Comparison of ENCODE assay signal across 22 cellular contexts in the genomic region with DNA sequence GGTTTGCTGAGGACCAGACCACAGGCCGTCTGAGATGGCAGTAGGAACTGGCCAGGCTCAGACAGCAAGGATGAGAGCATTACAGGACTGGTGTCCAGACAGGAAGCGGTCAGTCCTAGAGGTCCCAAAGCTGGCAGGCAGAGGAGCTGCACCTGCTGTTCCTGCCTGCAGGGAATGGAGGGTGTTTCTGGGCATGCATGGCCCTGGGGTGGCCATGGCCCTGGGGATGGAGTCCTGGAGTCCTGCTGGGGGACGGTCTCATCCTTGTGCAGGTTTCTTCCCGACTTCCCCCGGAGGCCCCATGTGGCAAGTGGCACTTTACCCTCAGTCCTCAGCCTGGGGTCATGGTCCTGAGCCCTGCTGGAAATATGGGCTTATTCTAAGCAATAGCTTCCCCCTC.
DNase-seq lines count a peak whose midpoint lies in the region; ATAC-seq and TF ChIP-seq lines count a peak whose summit lies in the region.
"Had no signal": no experiment of that assay in that cellular context is flagged by ENCODE, and none has a peak within 500 bp of the region (broad histone marks: within the 10 kb centered on the region; RNA-seq: fewer than 3 reads in every experiment).

No MANE protein-coding gene starts in this region.

- CTCF ChIA-PET in CD8-positive, alpha-beta memory T cell (lab: Charles Lee) = no interaction called here

- H3K27ac ChIP-seq in lower lobe of right lung = no peak overlapping the region
- no peak overlapping the region for H3K27ac ChIP-seq in aorta (ENCODE audit: low read depth in 1 of 2, low read length in 2 of 2)
- no peak overlapping the region for H3K27ac ChIP-seq in CD8-positive, alpha-beta memory T cell (ENCODE audit: low read depth, low read length)
- no peak overlapping the region for H3K27ac ChIP-seq in Peyer's patch
- H3K27ac ChIP-seq: A549; BLaER1 treated with 17β-estradiol and CSF1 and Interleukin-3, amounts not matched to agents 10 nM and 100 nM had no signal

- no peaks in the 10 kb centered on the region for H3K27me3 ChIP-seq in lower lobe of right lung (ENCODE audit: low read depth)
- no peaks in the 10 kb centered on the region for H3K27me3 ChIP-seq in aorta (ENCODE audit: control insufficient read depth in 1 of 2, insufficient read depth in 2 of 2, low read length in 1 of 2)
- no peaks in the 10 kb centered on the region for H3K27me3 ChIP-seq in CD8-positive, alpha-beta memory T cell (ENCODE audit: insufficient read depth, low read length, poor library complexity, severe bottlenecking)
- no peaks in the 10 kb centered on the region for H3K27me3 ChIP-seq in Peyer's patch
- H3K27me3 ChIP-seq: BE2C; BLaER1 treated with 17β-estradiol and CSF1 and Interleukin-3, amounts not matched to agents 10 nM and 100 nM had no signal

- TF ChIP-seq POLR2A in Peyer's patch (IDR thresholded peaks at IDR 0.05) = no peak

- no peak overlapping the region for H3K4me3 Mint-ChIP-seq in activated CD4-positive, alpha-beta T cell treated with anti-CD3 and anti-CD28 coated beads, Interleukin-2, amount 10 ng/mL, durations not matched to agents 24 days and 14 days
- no peak overlapping the region for H3K4me3 Mint-ChIP-seq in stimulated activated effector memory CD8-positive, alpha-beta T cell treated with anti-CD3 and anti-CD28 coated beads, Interleukin-12 subunit alpha, Interleukin-12 subunit beta, amount 100 ng/mL, for 72 hours
- H3K4me3 Mint-ChIP-seq in CD8-positive, alpha-beta memory T cell = no peak overlapping the region
- H3K4me3 Mint-ChIP-seq: CD14-positive monocyte; CD4-positive, alpha-beta T cell; HFFc6 had no signal

- H3K27me3 Mint-ChIP-seq in activated CD4-positive, alpha-beta T cell treated with anti-CD3 and anti-CD28 coated beads, Interleukin-2, amount 10 ng/mL, durations not matched to agents 24 days and 14 days = no peaks in the 10 kb centered on the region
- no peaks in the 10 kb centered on the region for H3K27me3 Mint-ChIP-seq in CD8-positive, alpha-beta memory T cell
- H3K27me3 Mint-ChIP-seq: CD4-positive, alpha-beta T cell had no signal

- 84% methylated on average over 4 to 5 of the region's 5 CpGs for WGBS in aorta, 2 donors

- peak; percentile 25 for DNase-seq in activated CD4-positive, alpha-beta T cell treated with anti-CD3 and anti-CD28 coated beads, Interleukin-2, amount 10 ng/mL, durations not matched to agents 24 days and 14 days
- no peak for DNase-seq in activated CD4-positive, alpha-beta T cell treated with anti-CD3 and anti-CD28 coated beads for 1 hour
- DNase-seq in lower lobe of right lung = no peak
- DNase-seq in stimulated activated effector memory CD8-positive, alpha-beta T cell treated with anti-CD3 and anti-CD28 coated beads, Interleukin-12 subunit alpha, Interleukin-12 subunit beta, amount 100 ng/mL, for 72 hours (ENCODE audit: low spot score in 2 of 2) = no peak
- DNase-seq in aorta = no peak
- DNase-seq in CD8-positive, alpha-beta memory T cell = no peak
- no peak for DNase-seq in Peyer's patch
- DNase-seq: 8988T; ACHN; AML-193; BE2C; Calu3; CD4-positive, alpha-beta T cell; COR-L47; DMS53; DMS79 treated with DMSO at 0.1 percent for 48 hours; GOT3; HFFc6 had no signal

- no peaks in the 10 kb centered on the region for H3K4me1 Mint-ChIP-seq in activated CD4-positive, alpha-beta T cell treated with anti-CD3 and anti-CD28 coated beads, Interleukin-2, amount 10 ng/mL, durations not matched to agents 24 days and 14 days
- H3K4me1 Mint-ChIP-seq in stimulated activated effector memory CD8-positive, alpha-beta T cell treated with anti-CD3 and anti-CD28 coated beads, Interleukin-12 subunit alpha, Interleukin-12 subunit beta, amount 100 ng/mL, for 72 hours = no peaks in the 10 kb centered on the region
- H3K4me1 Mint-ChIP-seq in CD8-positive, alpha-beta memory T cell = no peaks in the 10 kb centered on the region
- H3K4me1 Mint-ChIP-seq: CD14-positive monocyte had no signal

- TF ChIP-seq CTCF in lower lobe of right lung (IDR thresholded peaks at IDR 0.05) = no peak
- no peak for TF ChIP-seq CTCF in Peyer's patch (IDR thresholded peaks at IDR 0.05)

- no peak overlapping the region for H3K27ac Mint-ChIP-seq in activated CD4-positive, alpha-beta T cell treated with anti-CD3 and anti-CD28 coated beads, Interleukin-2, amount 10 ng/mL, durations not matched to agents 24 days and 14 days
- H3K27ac Mint-ChIP-seq in stimulated activated effector memory CD8-positive, alpha-beta T cell treated with anti-CD3 and anti-CD28 coated beads, Interleukin-12 subunit alpha, Interleukin-12 subunit beta, amount 100 ng/mL, for 72 hours = no peak overlapping the region
- no peak overlapping the region for H3K27ac Mint-ChIP-seq in CD8-positive, alpha-beta memory T cell
- H3K27ac Mint-ChIP-seq: CD14-positive monocyte; CD4-positive, alpha-beta T cell; HFFc6 had no signal

- H3K36me3 Mint-ChIP-seq in activated CD4-positive, alpha-beta T cell treated with anti-CD3 and anti-CD28 coated beads, Interleukin-2, amount 10 ng/mL, durations not matched to agents 24 days and 14 days (ENCODE audit: low read depth) = no peaks in the 10 kb centered on the region
- H3K36me3 Mint-ChIP-seq in stimulated activated effector memory CD8-positive, alpha-beta T cell treated with anti-CD3 and anti-CD28 coated beads, Interleukin-12 subunit alpha, Interleukin-12 subunit beta, amount 100 ng/mL, for 72 hours = no peaks in the 10 kb centered on the region
- H3K36me3 Mint-ChIP-seq in CD8-positive, alpha-beta memory T cell = no peaks in the 10 kb centered on the region
- H3K36me3 Mint-ChIP-seq: CD14-positive monocyte had no signal

- H3K36me3 ChIP-seq in lower lobe of right lung (no peaks in the 10 kb centered on the region), aorta (ENCODE audit: control insufficient read depth in 1 of 2, insufficient read depth in 2 of 2, low read length in 1 of 2) (no peaks in the 10 kb centered on the region), Peyer's patch (no peaks in the 10 kb centered on the region)
- no peaks in the 10 kb centered on the region for H3K36me3 ChIP-seq in CD8-positive, alpha-beta memory T cell (ENCODE audit: insufficient read depth, low read length)
- H3K36me3 ChIP-seq: BE2C; BLaER1 treated with 17β-estradiol and CSF1 and Interleukin-3, amounts not matched to agents 10 nM and 100 nM; HAP-1 had no signal

- H3K9me3 Mint-ChIP-seq in activated CD4-positive, alpha-beta T cell treated with anti-CD3 and anti-CD28 coated beads, Interleukin-2, amount 10 ng/mL, durations not matched to agents 24 days and 14 days = no peaks in the 10 kb centered on the region
- H3K9me3 Mint-ChIP-seq in stimulated activated effector memory CD8-positive, alpha-beta T cell treated with anti-CD3 and anti-CD28 coated beads, Interleukin-12 subunit alpha, Interleukin-12 subunit beta, amount 100 ng/mL, for 72 hours = no peaks in the 10 kb centered on the region
- peaks cover 0 to 3% (median 0%) of the 10 kb centered on the region in 5 donors for H3K9me3 Mint-ChIP-seq in CD8-positive, alpha-beta memory T cell
- H3K9me3 Mint-ChIP-seq: CD4-positive, alpha-beta T cell had no signal

- ATAC-seq in lower lobe of right lung (peak; percentile 9 to 16), aorta (ENCODE audit: low FRiP score) (peak; percentile 15)
- peak; percentile 39 for ATAC-seq in stimulated activated effector memory CD8-positive, alpha-beta T cell treated with anti-CD3 and anti-CD28 coated beads, Interleukin-12 subunit alpha, Interleukin-12 subunit beta, amount 100 ng/mL, for 72 hours
- ATAC-seq: A549 had no signal

- H3K9me3 ChIP-seq in lower lobe of right lung (no peaks in the 10 kb centered on the region), aorta (ENCODE audit: control insufficient read depth, low read length) (no peaks in the 10 kb centered on the region), Peyer's patch (no peaks in the 10 kb centered on the region)
- H3K9me3 ChIP-seq in CD8-positive, alpha-beta memory T cell (ENCODE audit: low read length) = no peaks in the 10 kb centered on the region
- H3K9me3 ChIP-seq: A549; BE2C; BLaER1 treated with 17β-estradiol and CSF1 and Interleukin-3, amounts not matched to agents 10 nM and 100 nM; HAP-1 had no signal

- intact Hi-C loops in activated CD4-positive, alpha-beta T cell treated with anti-CD3 and anti-CD28 coated beads, Interleukin-2, amount 10 ng/mL, durations not matched to agents 24 days and 14 days (cut with micrococcal nuclease) = no loop called here
- intact Hi-C loops in lower lobe of right lung (cut with DNase I) = no loop called here
- intact Hi-C loops in aorta (cut with DNase I) = no loop called here

- H3K4me1 ChIP-seq in lower lobe of right lung (no peaks in the 10 kb centered on the region), aorta (ENCODE audit: control insufficient read depth in 1 of 2, insufficient read depth in 2 of 2, low read length in 2 of 2) (no peaks in the 10 kb centered on the region), Peyer's patch (no peaks in the 10 kb centered on the region)
- no peaks in the 10 kb centered on the region for H3K4me1 ChIP-seq in CD8-positive, alpha-beta memory T cell (ENCODE audit: insufficient read depth, low read length)
- H3K4me1 ChIP-seq: A549; BE2C; BLaER1 treated with 17β-estradiol and CSF1 and Interleukin-3, amounts not matched to agents 10 nM and 100 nM; HAP-1 had no signal

- H3K4me3 ChIP-seq in lower lobe of right lung (no peak overlapping the region), aorta (ENCODE audit: low read length in 2 of 2) (no peak overlapping the region), Peyer's patch (no peak overlapping the region)
- H3K4me3 ChIP-seq in CD8-positive, alpha-beta memory T cell (ENCODE audit: low read length) = no peak overlapping the region
- H3K4me3 ChIP-seq: A549; BLaER1 treated with 17β-estradiol and CSF1 and Interleukin-3, amounts not matched to agents 10 nM and 100 nM; HAP-1 had no signal

- POLR2A ChIA-PET in CD8-positive, alpha-beta memory T cell (lab: Charles Lee) = no interaction called here
